10 cellular contexts compared by ENCODE assay signal in the genomic region with DNA sequence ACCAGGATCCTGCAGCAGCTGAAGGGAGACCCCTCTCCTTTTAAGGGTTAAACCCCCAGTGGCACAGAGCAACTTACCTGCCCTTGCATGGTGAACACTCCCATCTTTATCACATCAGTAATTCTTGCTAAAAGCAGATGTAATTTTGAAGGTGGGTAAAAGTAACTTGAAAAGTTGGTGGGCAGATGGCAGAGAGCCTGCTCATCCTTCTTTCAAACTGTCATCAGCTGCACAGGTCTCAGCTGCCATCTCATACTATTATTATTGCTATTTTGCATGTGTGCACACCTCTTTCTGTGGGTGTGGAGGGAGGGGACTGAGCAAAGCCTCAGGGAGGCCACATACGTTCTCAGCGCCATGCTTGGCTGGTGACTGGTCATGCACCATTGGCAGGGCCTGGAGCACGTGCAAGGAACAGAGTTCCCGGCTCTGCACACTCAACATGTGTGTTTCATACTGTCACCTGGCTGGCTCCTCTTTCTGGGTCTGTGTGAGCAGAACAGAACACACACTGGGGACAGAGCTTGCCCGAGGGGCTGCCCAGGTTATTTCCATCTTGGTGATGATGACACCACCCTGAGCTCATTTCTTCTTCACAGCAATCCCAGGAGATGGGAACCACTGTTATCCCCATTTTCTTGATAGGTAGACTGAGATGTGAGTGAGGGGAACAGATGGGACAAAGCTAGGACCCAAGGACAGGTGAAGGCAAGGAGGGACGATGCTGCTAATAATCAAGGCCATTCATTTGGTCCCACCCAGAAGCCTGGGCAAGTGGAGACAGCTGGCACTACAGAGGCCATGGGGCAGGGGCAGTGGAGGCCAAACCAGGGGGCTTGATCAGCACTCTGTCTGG.
DNase-seq lines count a peak whose midpoint lies in the region; ATAC-seq and TF ChIP-seq lines count a peak whose summit lies in the region.
"Had no signal": no experiment of that assay in that cellular context is flagged by ENCODE, and none has a peak within 500 bp of the region (broad histone marks: within the 10 kb centered on the region; RNA-seq: fewer than 3 reads in every experiment).

No MANE protein-coding gene starts in this region.

- no peak overlapping the region for H3K27ac ChIP-seq in WERI-Rb-1
- H3K27ac ChIP-seq in gastrocnemius medialis: no peak overlapping the region
- H3K27ac ChIP-seq: tibial nerve had no signal

- no peaks in the 10 kb centered on the region for H3K36me3 ChIP-seq in WERI-Rb-1
- no peaks in the 10 kb centered on the region for H3K36me3 ChIP-seq in gastrocnemius medialis
- H3K36me3 ChIP-seq: tibial nerve had no signal

- H3K4me3 ChIP-seq in WERI-Rb-1 (ENCODE audit: low read depth, low read length) (no peak overlapping the region), gastrocnemius medialis (no peak overlapping the region)
- H3K4me3 ChIP-seq: tibial nerve had no signal

- ATAC-seq in GM18520 (IDR thresholded peaks at IDR 0.05; ENCODE audit: unreplicated experiment) (peak; percentile 79), GM21447 (IDR thresholded peaks at IDR 0.05; ENCODE audit: unreplicated experiment) (peak; percentile 76), HG03342 (IDR thresholded peaks at IDR 0.05; ENCODE audit: unreplicated experiment) (peak; percentile 88), gastrocnemius medialis (no peak)

- TF ChIP-seq CTCF in WERI-Rb-1 (IDR thresholded peaks at IDR 0.05; ENCODE audit: low read depth, low read length) (no peak), gastrocnemius medialis (IDR thresholded peaks at IDR 0.05 in 4 of 5, conservative IDR thresholded peaks at IDR 0.05 in 1 of 5) (no peak)

- no peaks in the 10 kb centered on the region for H3K27me3 ChIP-seq in WERI-Rb-1 (ENCODE audit: insufficient read depth, low read depth, severe bottlenecking)
- H3K27me3 ChIP-seq in gastrocnemius medialis: no peaks in the 10 kb centered on the region
- H3K27me3 ChIP-seq: tibial nerve had no signal

- DNase-seq in left kidney (ENCODE audit: low read depth, low spot score) (peak; percentile 81), WERI-Rb-1 (no peak), gastrocnemius medialis (no peak), A172 (ENCODE audit: low spot score) (no peak), T-helper 2 cell (no peak)
- DNase-seq: activated CD4-positive, alpha-beta T cell treated with anti-CD3 and anti-CD28 coated beads for 4 hours had no signal

- H3K9me3 ChIP-seq in WERI-Rb-1 (ENCODE audit: severe bottlenecking) (no peaks in the 10 kb centered on the region), gastrocnemius medialis (no peaks in the 10 kb centered on the region)
- H3K9me3 ChIP-seq: tibial nerve had no signal

- in situ Hi-C loops in gastrocnemius medialis (cut with MboI; ENCODE audit: low sequenced_read_pairs in 4 of 4): no loop called here

- H3K4me1 ChIP-seq in gastrocnemius medialis: peaks cover 4 to 6% of the 10 kb centered on the region in 2 donors

- no peak for TF ChIP-seq POLR2A in gastrocnemius medialis (IDR thresholded peaks at IDR 0.05)

- intact Hi-C loops in gastrocnemius medialis (cut with DNase I; ENCODE audit: low total_unique reads): no loop called here

Comparison
In these comparisons a context has a peak if more than half of its experiments do, and no peak if none do; other contexts are left out.
1. ATAC-seq: peak in GM18520 (single experiment), GM21447 (single experiment) and HG03342 (single experiment); none in gastrocnemius medialis (0 of 2).